ENCODE assay signal across 8 cellular contexts in genomic region chr5:129125819-129126218, GRCh38. TPM values are rescaled to one million over a fixed set of nuclear protein-coding genes. Genes with fewer than 3 reads are reported as not detected.
DNase-seq lines count a peak whose midpoint lies in the region; ATAC-seq and TF ChIP-seq lines count a peak whose summit lies in the region.
"Had no signal": no experiment of that assay in that cellular context is flagged by ENCODE, and none has a peak within 500 bp of the region (broad histone marks: within the 10 kb centered on the region; RNA-seq: fewer than 3 reads in every experiment).

No MANE protein-coding gene starts in this region.

- H3K9me3 ChIP-seq in Loucy (ENCODE audit: insufficient read depth, low read depth, low read length), result no peaks in the 10 kb centered on the region

- H3K27ac Mint-ChIP-seq in naive thymus-derived CD8-positive, alpha-beta T cell, result peak overlapping the region; percentile 17 to 85 (median 58)

- H3K79me2 ChIP-seq in Loucy (ENCODE audit: insufficient read depth, low read length), result no peaks in the 10 kb centered on the region

- POLR2A ChIA-PET in naive thymus-derived CD8-positive, alpha-beta T cell (lab: Charles Lee), result no interaction called here

- no peaks in the 10 kb centered on the region for H3F3A ChIP-seq in Loucy (ENCODE audit: low read depth)

- no peak overlapping the region for H3K4me3 ChIP-seq in Loucy (ENCODE audit: low read length, poor library complexity, severe bottlenecking)

- no peak overlapping the region for H3K9ac ChIP-seq in Loucy (ENCODE audit: low read depth, low read length, poor library complexity, severe bottlenecking)

- H3K4me2 ChIP-seq in Loucy (ENCODE audit: low read depth, low read length, poor library complexity, severe bottlenecking), result no peak overlapping the region

- no peaks in the 10 kb centered on the region for H3K27me3 ChIP-seq in Loucy (ENCODE audit: insufficient read depth, low read length, poor library complexity, severe bottlenecking)

- H4K20me1 ChIP-seq in Loucy (ENCODE audit: insufficient read depth, low read length, poor library complexity, severe bottlenecking), result no peaks in the 10 kb centered on the region

- H3K4me3 Mint-ChIP-seq in naive thymus-derived CD8-positive, alpha-beta T cell, result peak overlapping the region in 8 of 10 donors; percentile 9 to 67 (median 40)

- DNase-seq in naive thymus-derived CD8-positive, alpha-beta T cell, result peak in 1 of 10 donors; percentile 2
- DNase-seq in NCI-H1048 (lab: John Stamatoyannopoulos, UW), result no peak
- DNase-seq in SHP77 treated with DMSO at 0.1 percent for 48 hours (lab: John Stamatoyannopoulos, UW), result no peak
- DNase-seq in inferior parietal cortex (ENCODE audit: extremely low spot score), result no peak
- DNase-seq: stimulated activated naive CD4-positive, alpha-beta T cell treated with Interleukin-2 at 50 U/mL for 16 hours had no signal

- no peaks in the 10 kb centered on the region for H3K9me3 Mint-ChIP-seq in naive thymus-derived CD8-positive, alpha-beta T cell

- no peaks in the 10 kb centered on the region for H3K4me1 ChIP-seq in Loucy (ENCODE audit: insufficient read depth, low read length, poor library complexity, severe bottlenecking)

- H3K36me3 Mint-ChIP-seq in naive thymus-derived CD8-positive, alpha-beta T cell, result peaks cover 0 to 2% (median 0%) of the 10 kb centered on the region in 3 donors

- no peaks in the 10 kb centered on the region for H3K36me3 ChIP-seq in Loucy (ENCODE audit: insufficient read depth, low read length)

- no peaks in the 10 kb centered on the region for H3K9me2 ChIP-seq in Loucy (replicated peaks; ENCODE audit: low read depth, low read length)

- 0 out of 2 replicates have a peak overlapping the region, but pooled peaks have one; percentile 43 for H2AFZ ChIP-seq in Loucy (ENCODE audit: low read length)

- peaks cover 2 to 16% (median 8%) of the 10 kb centered on the region in 4 donors for H3K4me1 Mint-ChIP-seq in naive thymus-derived CD8-positive, alpha-beta T cell

- ATAC-seq in GM18870 (IDR thresholded peaks at IDR 0.05; ENCODE audit: unreplicated experiment) (peak; percentile 85), HG02588 (IDR thresholded peaks at IDR 0.05; ENCODE audit: unreplicated experiment) (peak; percentile 76)
- ATAC-seq in naive thymus-derived CD8-positive, alpha-beta T cell, result no peak

- no peak for TF ChIP-seq CTCF in Loucy (conservative IDR thresholded peaks at IDR 0.05; ENCODE audit: low read length)

- peaks cover 0 to 2% (median 0%) of the 10 kb centered on the region in 5 donors for H3K27me3 Mint-ChIP-seq in naive thymus-derived CD8-positive, alpha-beta T cell

RNA-seq across cellular contexts. Expression of gene ISOC1, which starts 31.3 kb away (rescaled TPM):
- total RNA-seq in naive thymus-derived CD8-positive, alpha-beta T cell, result 10 to 100 TPM; 11.8 to 12.8 TPM
- 10 to 100 TPM; 26.0 to 34.6 (median 29.9) TPM for polyA plus RNA-seq in naive thymus-derived CD8-positive, alpha-beta T cell

Comparison
In these comparisons a context has a peak if more than half of its experiments do, and no peak if none do; other contexts are left out.
1. ATAC-seq: peak in GM18870 (single experiment) and HG02588 (single experiment); none in naive thymus-derived CD8-positive, alpha-beta T cell (0 of 2).